Comparison of ENCODE assay signal across 1 cellular context in genomic region chr6:2502096-2502997, GRCh38.
TF ChIP-seq lines count a peak whose summit lies in the region.

No MANE protein-coding gene starts in this region.

TF ChIP-seq in HepG2, 621 proteins besides CTCF, POLR2A, EP300 and RAD21 (continued from another document):
- TF ChIP-seq, protein P1, sequence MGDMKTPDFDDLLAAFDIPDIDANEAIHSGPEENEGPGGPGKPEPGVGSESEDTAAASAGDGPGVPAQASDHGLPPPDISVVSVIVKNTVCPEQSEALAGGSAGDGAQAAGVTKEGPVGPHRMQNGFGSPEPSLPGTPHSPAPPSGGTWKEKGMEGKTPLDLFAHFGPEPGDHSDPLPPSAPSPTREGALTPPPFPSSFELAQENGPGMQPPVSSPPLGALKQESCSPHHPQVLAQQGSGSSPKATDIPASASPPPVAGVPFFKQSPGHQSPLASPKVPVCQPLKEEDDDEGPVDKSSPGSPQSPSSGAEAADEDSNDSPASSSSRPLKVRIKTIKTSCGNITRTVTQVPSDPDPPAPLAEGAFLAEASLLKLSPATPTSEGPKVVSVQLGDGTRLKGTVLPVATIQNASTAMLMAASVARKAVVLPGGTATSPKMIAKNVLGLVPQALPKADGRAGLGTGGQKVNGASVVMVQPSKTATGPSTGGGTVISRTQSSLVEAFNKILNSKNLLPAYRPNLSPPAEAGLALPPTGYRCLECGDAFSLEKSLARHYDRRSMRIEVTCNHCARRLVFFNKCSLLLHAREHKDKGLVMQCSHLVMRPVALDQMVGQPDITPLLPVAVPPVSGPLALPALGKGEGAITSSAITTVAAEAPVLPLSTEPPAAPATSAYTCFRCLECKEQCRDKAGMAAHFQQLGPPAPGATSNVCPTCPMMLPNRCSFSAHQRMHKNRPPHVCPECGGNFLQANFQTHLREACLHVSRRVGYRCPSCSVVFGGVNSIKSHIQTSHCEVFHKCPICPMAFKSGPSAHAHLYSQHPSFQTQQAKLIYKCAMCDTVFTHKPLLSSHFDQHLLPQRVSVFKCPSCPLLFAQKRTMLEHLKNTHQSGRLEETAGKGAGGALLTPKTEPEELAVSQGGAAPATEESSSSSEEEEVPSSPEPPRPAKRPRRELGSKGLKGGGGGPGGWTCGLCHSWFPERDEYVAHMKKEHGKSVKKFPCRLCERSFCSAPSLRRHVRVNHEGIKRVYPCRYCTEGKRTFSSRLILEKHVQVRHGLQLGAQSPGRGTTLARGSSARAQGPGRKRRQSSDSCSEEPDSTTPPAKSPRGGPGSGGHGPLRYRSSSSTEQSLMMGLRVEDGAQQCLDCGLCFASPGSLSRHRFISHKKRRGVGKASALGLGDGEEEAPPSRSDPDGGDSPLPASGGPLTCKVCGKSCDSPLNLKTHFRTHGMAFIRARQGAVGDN (CRISPR knock-in tag; IDR thresholded peaks at IDR 0.05): 0 out of 2 replicates have a peak, but pooled peaks have one; percentile 19
- no peak for TF ChIP-seq SCMH1 (CRISPR knock-in tag; IDR thresholded peaks at IDR 0.05; ENCODE audit: borderline replicate concordance)
- no peak for TF ChIP-seq SOX5 (CRISPR knock-in tag; IDR thresholded peaks at IDR 0.05; ENCODE audit: borderline replicate concordance)
- TF ChIP-seq CEBPG (CRISPR knock-in tag; IDR thresholded peaks at IDR 0.05): peak; percentile 40
- peak; percentile 31; the same call in 1 of the 2 replicates for TF ChIP-seq SALL1 (CRISPR knock-in tag; IDR thresholded peaks at IDR 0.05)
- TF ChIP-seq ZNF841 (CRISPR knock-in tag; IDR thresholded peaks at IDR 0.05; ENCODE audit: borderline replicate concordance): no peak
- TF ChIP-seq ATF2 (CRISPR knock-in tag; IDR thresholded peaks at IDR 0.05): no peak
- no peak for TF ChIP-seq ZNF660 (CRISPR knock-in tag; IDR thresholded peaks at IDR 0.05; ENCODE audit: borderline replicate concordance, low read depth)
TF ChIP-seq in HepG2: peak in this region for 8.
